Comparison of ENCODE assay signal across 10 cellular contexts in genomic region chr10:22629843-22630228, GRCh38.
DNase-seq lines count a peak whose midpoint lies in the region; ATAC-seq and TF ChIP-seq lines count a peak whose summit lies in the region.
"Had no signal": no experiment of that assay in that cellular context is flagged by ENCODE, and none has a peak within 500 bp of the region (broad histone marks: within the 10 kb centered on the region; RNA-seq: fewer than 3 reads in every experiment).

No MANE protein-coding gene starts in this region.

- H3K36me3 Mint-ChIP-seq in activated naive CD8-positive, alpha-beta T cell treated with anti-CD3 and anti-CD28 coated beads for 36 hours, result peaks cover 42% of the 10 kb centered on the region
- H3K36me3 Mint-ChIP-seq in WTC11, result no peaks in the 10 kb centered on the region

- H3K9me3 Mint-ChIP-seq in activated naive CD8-positive, alpha-beta T cell treated with anti-CD3 and anti-CD28 coated beads for 36 hours, result peaks cover 1% of the 10 kb centered on the region
- H3K9me3 Mint-ChIP-seq in WTC11, result no peaks in the 10 kb centered on the region

- peaks cover 91% of the 10 kb centered on the region for H3K4me1 Mint-ChIP-seq in activated naive CD8-positive, alpha-beta T cell treated with anti-CD3 and anti-CD28 coated beads for 36 hours
- H3K4me1 Mint-ChIP-seq in WTC11, result peaks cover 72% of the 10 kb centered on the region

- POLR2A ChIA-PET in WTC11 (lab: Charles Lee), result interaction anchor here (0.6 to 0.7 kb wide), 2 partner anchors 29 to 48 kb away, joined by 3 to 4 read pairs; no protein-coding TSS in a partner anchor

- TF ChIP-seq CTCF in spleen (IDR thresholded peaks at IDR 0.05 in 8 of 11, conservative IDR thresholded peaks at IDR 0.05 in 3 of 11) (no peak), WTC11 (IDR thresholded peaks at IDR 0.05) (no peak)

- peak overlapping the region; percentile 74 to 89 (median 84) for H3K27ac ChIP-seq in spleen
- H3K27ac ChIP-seq: 22Rv1, ovary had no signal

- no peaks in the 10 kb centered on the region for H3K27me3 ChIP-seq in spleen (replicated peaks in 1 of 7)
- H3K27me3 ChIP-seq: ovary had no signal

- peaks cover 65 to 100% (median 98%) of the 10 kb centered on the region in 6 donors for H3K4me1 ChIP-seq in spleen

- no peak for DNase-seq in activated CD4-positive, CD25-positive, alpha-beta regulatory T cell treated with anti-CD3 and anti-CD28 coated beads, Interleukin-2, amount 50 U/mL, for 72 hours
- peak; percentile 36 for DNase-seq in activated naive CD8-positive, alpha-beta T cell treated with anti-CD3 and anti-CD28 coated beads for 36 hours
- no peak for DNase-seq in spleen
- DNase-seq in WTC11 (ENCODE audit: low spot score), result no peak
- no peak for DNase-seq in NCI-H226
- no peak for DNase-seq in SHP77 treated with DMSO at 0.1 percent for 48 hours (lab: John Stamatoyannopoulos, UW)
- DNase-seq: ovary had no signal

- peak overlapping the region; percentile 96 for H3K27ac Mint-ChIP-seq in activated naive CD8-positive, alpha-beta T cell treated with anti-CD3 and anti-CD28 coated beads for 36 hours
- no peak overlapping the region for H3K27ac Mint-ChIP-seq in WTC11

- TF ChIP-seq POLR2A in spleen (IDR thresholded peaks at IDR 0.05), result no peak

- no peaks in the 10 kb centered on the region for H3K27me3 Mint-ChIP-seq in activated naive CD8-positive, alpha-beta T cell treated with anti-CD3 and anti-CD28 coated beads for 36 hours
- H3K27me3 Mint-ChIP-seq in WTC11 (ENCODE audit: low read depth), result no peaks in the 10 kb centered on the region

- WGBS in spleen, 5 donors, result 64 to 77% (median 70%) methylated on average over 4 of the region's 4 CpGs

- H3K36me3 ChIP-seq in spleen, result no peaks in the 10 kb centered on the region
- H3K36me3 ChIP-seq: ovary had no signal

- H3K9me3 ChIP-seq in spleen, result no peaks in the 10 kb centered on the region
- H3K9me3 ChIP-seq: ovary had no signal

- intact Hi-C loops in spleen (cut with DNase I; ENCODE audit: low total_unique reads), result no loop called here

- peak overlapping the region in 1 of 8 donors; percentile 49 for H3K4me3 ChIP-seq in spleen
- H3K4me3 ChIP-seq: ovary had no signal

- CTCF ChIA-PET in WTC11 (lab: Charles Lee), result interaction anchor here (1.3 kb wide), 1 partner anchor 12 kb away, joined by 3 read pairs; no protein-coding TSS in a partner anchor

- ATAC-seq in activated CD4-positive, CD25-positive, alpha-beta regulatory T cell treated with anti-CD3 and anti-CD28 coated beads, Interleukin-2, amount 50 U/mL, for 24 hours, result peak; percentile 7 to 11
- ATAC-seq in HG03196 (IDR thresholded peaks at IDR 0.05; ENCODE audit: unreplicated experiment) (peak; percentile 19), WTC11 (no peak)

- peak overlapping the region; percentile 69 for H3K4me3 Mint-ChIP-seq in activated naive CD8-positive, alpha-beta T cell treated with anti-CD3 and anti-CD28 coated beads for 36 hours
- no peak overlapping the region for H3K4me3 Mint-ChIP-seq in WTC11

TF ChIP-seq in WTC11, 78 proteins besides CTCF, POLR2A, EP300 and RAD21:
- TF ChIP-seq CREB1 (CRISPR knock-in tag; IDR thresholded peaks at IDR 0.05) (no peak), AR (CRISPR knock-in tag; IDR thresholded peaks at IDR 0.05) (no peak), ATF1 (CRISPR knock-in tag; IDR thresholded peaks at IDR 0.05) (no peak), ESRRA (CRISPR knock-in tag; IDR thresholded peaks at IDR 0.05; ENCODE audit: borderline replicate concordance) (no peak), NR3C1 (CRISPR knock-in tag; conservative IDR thresholded peaks at IDR 0.05; ENCODE audit: low read depth) (no peak), PREB (CRISPR knock-in tag; IDR thresholded peaks at IDR 0.05; ENCODE audit: borderline replicate concordance) (no peak), KAT7 (CRISPR knock-in tag; IDR thresholded peaks at IDR 0.05; ENCODE audit: borderline replicate concordance) (no peak), ATF2 (CRISPR knock-in tag; IDR thresholded peaks at IDR 0.05; ENCODE audit: borderline replicate concordance, low read depth) (no peak), ZNF317 (CRISPR knock-in tag; IDR thresholded peaks at IDR 0.05; ENCODE audit: borderline replicate concordance, low read depth) (no peak), ZNF232 (CRISPR knock-in tag; IDR thresholded peaks at IDR 0.05) (no peak), ZNF121 (CRISPR knock-in tag; IDR thresholded peaks at IDR 0.05) (no peak), STAT6 (CRISPR knock-in tag; conservative IDR thresholded peaks at IDR 0.05; ENCODE audit: low read depth) (no peak), ZBTB21 (CRISPR knock-in tag; IDR thresholded peaks at IDR 0.05; ENCODE audit: borderline replicate concordance) (no peak), IRF2 (CRISPR knock-in tag; IDR thresholded peaks at IDR 0.05; ENCODE audit: borderline replicate concordance, low read depth) (no peak), SP1 (CRISPR knock-in tag; conservative IDR thresholded peaks at IDR 0.05) (no peak), TEAD4 (CRISPR knock-in tag; IDR thresholded peaks at IDR 0.05) (no peak), MYBL2 (CRISPR knock-in tag; IDR thresholded peaks at IDR 0.05) (no peak)
